8 cellular contexts compared by ENCODE assay signal in genomic region chr16:4416200-4417032, GRCh38. TPM values are rescaled to one million over a fixed set of nuclear protein-coding genes. Genes with fewer than 3 reads are reported as not detected.
A peak's percentile ranks its signal among the peaks of the same experiment; 100 is the strongest.
DNase-seq lines count a peak whose midpoint lies in the region; ATAC-seq and TF ChIP-seq lines count a peak whose summit lies in the region.

Gene CORO7, minus strand, starts transcription at chr16:4416596. Its CDS starts 78 bp downstream, at chr16:4416518.

- H3K27ac ChIP-seq in epithelial cell of prostate: peak within 1 kb of the TSS; percentile 69

- DNase-seq in DMS 273 treated with DMSO at 0.1 percent for 48 hours (lab: John Stamatoyannopoulos, UW) (peak; percentile 63), OCI-M1 (lab: John Stamatoyannopoulos, UW) (peak; percentile 94), activated T-cell treated with anti-CD3 and anti-CD28 coated beads for 4 hours (peak; percentile 99), epithelial cell of prostate (ENCODE audit: low read depth, low spot score) (no peak), mucosa of gallbladder (ENCODE audit: low spot score) (peak; percentile 96)
- DNase-seq in stimulated activated CD8-positive, alpha-beta memory T cell treated with anti-CD3 and anti-CD28 coated beads, Interleukin-4, amount 100 ng/mL, for 24 hours (ENCODE audit: low read depth): peak; percentile 98

- TF ChIP-seq EP300 in Ishikawa (IDR thresholded peaks at IDR 0.05; ENCODE audit: borderline replicate concordance): no peak

- no peak for TF ChIP-seq RAD21 in Ishikawa (IDR thresholded peaks at IDR 0.05; ENCODE audit: low read depth)

- peak; percentile 58 for ATAC-seq in GM21529 (IDR thresholded peaks at IDR 0.05; ENCODE audit: unreplicated experiment)

TF ChIP-seq in Ishikawa, 13 proteins besides CTCF, POLR2A, EP300 and RAD21:
- TF ChIP-seq TEAD4 (IDR thresholded peaks at IDR 0.05) (no peak), TAF1 (IDR thresholded peaks at IDR 0.05; ENCODE audit: low read depth) (no peak), EGR1 (IDR thresholded peaks at IDR 0.05) (no peak), CEBPB (IDR thresholded peaks at IDR 0.05) (no peak), FOXM1 (IDR thresholded peaks at IDR 0.05; ENCODE audit: borderline replicate concordance, low read depth) (no peak), YY1 (IDR thresholded peaks at IDR 0.05; ENCODE audit: low read depth) (no peak), MAX (IDR thresholded peaks at IDR 0.05) (peak; percentile 93), ZBTB7A (IDR thresholded peaks at IDR 0.05; ENCODE audit: low read depth) (peak; percentile 31; the same call in 1 of the 2 replicates), TCF12 (IDR thresholded peaks at IDR 0.05; ENCODE audit: low read depth) (no peak), NFIC (IDR thresholded peaks at IDR 0.05) (no peak), USF1 (IDR thresholded peaks at IDR 0.05) (peak; percentile 99), CREB1 (IDR thresholded peaks at IDR 0.05; ENCODE audit: low read depth) (no peak)
- TF ChIP-seq, protein P1, sequence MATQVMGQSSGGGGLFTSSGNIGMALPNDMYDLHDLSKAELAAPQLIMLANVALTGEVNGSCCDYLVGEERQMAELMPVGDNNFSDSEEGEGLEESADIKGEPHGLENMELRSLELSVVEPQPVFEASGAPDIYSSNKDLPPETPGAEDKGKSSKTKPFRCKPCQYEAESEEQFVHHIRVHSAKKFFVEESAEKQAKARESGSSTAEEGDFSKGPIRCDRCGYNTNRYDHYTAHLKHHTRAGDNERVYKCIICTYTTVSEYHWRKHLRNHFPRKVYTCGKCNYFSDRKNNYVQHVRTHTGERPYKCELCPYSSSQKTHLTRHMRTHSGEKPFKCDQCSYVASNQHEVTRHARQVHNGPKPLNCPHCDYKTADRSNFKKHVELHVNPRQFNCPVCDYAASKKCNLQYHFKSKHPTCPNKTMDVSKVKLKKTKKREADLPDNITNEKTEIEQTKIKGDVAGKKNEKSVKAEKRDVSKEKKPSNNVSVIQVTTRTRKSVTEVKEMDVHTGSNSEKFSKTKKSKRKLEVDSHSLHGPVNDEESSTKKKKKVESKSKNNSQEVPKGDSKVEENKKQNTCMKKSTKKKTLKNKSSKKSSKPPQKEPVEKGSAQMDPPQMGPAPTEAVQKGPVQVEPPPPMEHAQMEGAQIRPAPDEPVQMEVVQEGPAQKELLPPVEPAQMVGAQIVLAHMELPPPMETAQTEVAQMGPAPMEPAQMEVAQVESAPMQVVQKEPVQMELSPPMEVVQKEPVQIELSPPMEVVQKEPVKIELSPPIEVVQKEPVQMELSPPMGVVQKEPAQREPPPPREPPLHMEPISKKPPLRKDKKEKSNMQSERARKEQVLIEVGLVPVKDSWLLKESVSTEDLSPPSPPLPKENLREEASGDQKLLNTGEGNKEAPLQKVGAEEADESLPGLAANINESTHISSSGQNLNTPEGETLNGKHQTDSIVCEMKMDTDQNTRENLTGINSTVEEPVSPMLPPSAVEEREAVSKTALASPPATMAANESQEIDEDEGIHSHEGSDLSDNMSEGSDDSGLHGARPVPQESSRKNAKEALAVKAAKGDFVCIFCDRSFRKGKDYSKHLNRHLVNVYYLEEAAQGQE (IDR thresholded peaks at IDR 0.05; ENCODE audit: low read depth): no peak

RNA-seq across cellular contexts. Expression of gene CORO7, which starts in this region (rescaled TPM):
- total RNA-seq in mucosa of gallbladder: 58.3 TPM
